ENCODE assay signal across 7 cellular contexts in genomic region chr18:50194623-50195532, GRCh38. TPM values are rescaled to one million over a fixed set of nuclear protein-coding genes. Genes with fewer than 3 reads are reported as not detected.
DNase-seq lines count a peak whose midpoint lies in the region; ATAC-seq, FAIRE-seq and TF ChIP-seq lines count a peak whose summit lies in the region.

MYO5B (minus strand) TSS chr18:50195147; CDS start chr18:50194793, 354 bp downstream.

- TF ChIP-seq POLR2A in uterus (IDR thresholded peaks at IDR 0.05), result peak in 1 of 2 donors; percentile 45

- intact Hi-C loops in pancreas (cut with DNase I), result loop anchor here in 1 of 3 donors (10.0 kb wide), 1 partner anchor 90 kb away; no protein-coding TSS in a partner anchor
- intact Hi-C loops in uterus (cut with DNase I; ENCODE audit: low total_unique reads), result no loop called here

- WGBS in pancreas, 2 donors, result 1% methylated on average over 78 to 114 of the region's 115 CpGs

- no peak for FAIRE-seq in pancreas (lab: Jason Lieb, UNC)

- ATAC-seq in GM18520 (IDR thresholded peaks at IDR 0.05; ENCODE audit: unreplicated experiment), result peak; percentile 50
- ATAC-seq in HG02870 (IDR thresholded peaks at IDR 0.05; ENCODE audit: unreplicated experiment), result peak; percentile 68
- peak; percentile 80 for ATAC-seq in foreskin keratinocyte
- ATAC-seq in pancreas, result peak; percentile 93 to 96 (median 95)

- H3K4me3 ChIP-seq in pancreas (peak within 1 kb of the TSS; percentile 70 to 87 (median 76)), uterus (peak within 1 kb of the TSS; percentile 6 to 35)

- no peaks in the 10 kb centered on the region for H3K36me3 ChIP-seq in pancreas
- H3K36me3 ChIP-seq in uterus, result no peaks in the 10 kb centered on the region

- H3K4me1 ChIP-seq in foreskin keratinocyte (no peaks in the 10 kb centered on the region), pancreas (no peaks in the 10 kb centered on the region), uterus (peaks cover 0 to 10% of the 10 kb centered on the region in 2 donors)

- peaks cover 90% of the 10 kb centered on the region for H3K27me3 ChIP-seq in foreskin keratinocyte
- H3K27me3 ChIP-seq in pancreas, result no peaks in the 10 kb centered on the region
- H3K27me3 ChIP-seq in uterus, result peaks cover 0 to 12% of the 10 kb centered on the region in 2 donors

- no peaks in the 10 kb centered on the region for H3K9me3 ChIP-seq in pancreas
- no peaks in the 10 kb centered on the region for H3K9me3 ChIP-seq in uterus

- TF ChIP-seq CTCF in foreskin keratinocyte (conservative IDR thresholded peaks at IDR 0.05) (peak; percentile 67), pancreas (IDR thresholded peaks at IDR 0.05) (peak in 3 of 4 donors; percentile 25 to 50 (median 29)), uterus (IDR thresholded peaks at IDR 0.05) (peak in 2 of 4 experiments; percentile 33 to 48)

- H3K27ac ChIP-seq in foreskin keratinocyte, result no peak within 1 kb of the TSS
- H3K27ac ChIP-seq in pancreas, result peak within 1 kb of the TSS; percentile 55 to 78 (median 68)
- H3K27ac ChIP-seq in uterus, result no peak within 1 kb of the TSS

- peak; percentile 62 for DNase-seq in NCI-H2196 treated with DMSO at 0.1 percent for 48 hours (lab: John Stamatoyannopoulos, UW; ENCODE audit: unreplicated experiment)
- DNase-seq in activated T-cell treated with anti-CD3 and anti-CD28 coated beads for 48 hours (ENCODE audit: low read depth), result peak; percentile 60
- no peak for DNase-seq in foreskin keratinocyte
- peak; percentile 86 to 95 (median 92) for DNase-seq in pancreas
- no peak for DNase-seq in uterus

RNA-seq across cellular contexts. Expression of gene MYO5B, which starts in this region (rescaled TPM):
- total RNA-seq in foreskin keratinocyte, result 6.8 and 8.4 TPM in 2 replicates
- 4.7 and 5.3 TPM in 2 replicates for polyA plus RNA-seq in foreskin keratinocyte
- total RNA-seq in pancreas, result 10 to 100 TPM; 11.4 to 25.3 (median 14.3) TPM
- 1 to 10 TPM; 6.2 to 8.0 TPM for polyA plus RNA-seq in pancreas
- 10 to 100 TPM in 1 of 4 donors, 1 to 10 TPM in 1, under 1 TPM in 2; 0.29 to 14.7 (median 1.2) TPM for total RNA-seq in uterus

Comparison
In these comparisons a context has a peak if more than half of its experiments do, and no peak if none do; other contexts are left out.
1. DNase-seq: peak in NCI-H2196 treated with DMSO at 0.1 percent for 48 hours (single experiment), activated T-cell treated with anti-CD3 and anti-CD28 coated beads for 48 hours (single experiment) and pancreas (6 of 6); none in foreskin keratinocyte (0 of 2) and uterus (0 of 2).
2. H3K27ac ChIP-seq: peak in pancreas (4 of 4); none in foreskin keratinocyte (single experiment) and uterus (0 of 2).
3. Peak in every context shown above with its lines, with median percentiles within 50 percentile points of each other: ATAC-seq.